22 cellular contexts compared by ENCODE assay signal in the genomic region with DNA sequence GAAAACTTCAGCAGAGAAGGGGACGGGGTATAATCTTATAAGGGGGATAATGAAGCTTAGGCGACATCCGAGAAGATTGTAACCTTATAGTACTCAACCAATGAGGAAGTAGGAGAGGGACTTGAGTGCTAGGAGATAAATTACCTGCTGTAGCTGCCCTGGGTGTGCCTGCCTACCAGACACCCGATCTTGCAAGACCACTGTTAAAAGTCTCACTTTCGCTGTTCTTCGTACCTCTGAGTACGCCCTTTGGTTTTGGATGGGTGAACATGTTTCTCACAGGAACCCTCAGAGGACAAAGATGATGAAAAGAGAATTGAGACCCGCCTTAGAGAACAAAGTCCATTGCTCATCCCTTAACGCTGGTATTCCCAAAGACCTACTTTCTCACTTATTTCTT.
"Had no signal": no experiment of that assay in that cellular context is flagged by ENCODE, and none has a peak within 500 bp of the region (broad histone marks: within the 10 kb centered on the region; RNA-seq: fewer than 3 reads in every experiment).

No MANE protein-coding gene starts in this region.

- ATAC-seq: left cardiac atrium; left lung; mucosa of descending colon; naive thymus-derived CD4-positive, alpha-beta T cell; natural killer cell treated with Interleukin-12 subunit alpha and Interleukin-12 subunit beta and Interleukin-15 and Interleukin-18, amount 100 ng/mL, for 72 hours; stimulated activated effector memory CD8-positive, alpha-beta T cell treated with anti-CD3 and anti-CD28 coated beads, Interleukin-12 subunit alpha, Interleukin-12 subunit beta, amount 100 ng/mL, for 72 hours; stimulated activated naive CD8-positive, alpha-beta T cell treated with anti-CD3 and anti-CD28 coated beads, Interleukin-15, amount 100 ng/mL, for 72 hours had no signal

- H3K36me3 Mint-ChIP-seq: naive thymus-derived CD4-positive, alpha-beta T cell; natural killer cell treated with Interleukin-12 subunit alpha and Interleukin-12 subunit beta and Interleukin-15 and Interleukin-18, amount 100 ng/mL, for 72 hours; stimulated activated effector memory CD8-positive, alpha-beta T cell treated with anti-CD3 and anti-CD28 coated beads, Interleukin-12 subunit alpha, Interleukin-12 subunit beta, amount 100 ng/mL, for 72 hours had no signal

- H3K27me3 Mint-ChIP-seq: stimulated activated naive CD8-positive, alpha-beta T cell treated with anti-CD3 and anti-CD28 coated beads, Interleukin-15, amount 100 ng/mL, for 72 hours had no signal

- H3K4me3 Mint-ChIP-seq: naive thymus-derived CD4-positive, alpha-beta T cell; natural killer cell treated with Interleukin-12 subunit alpha and Interleukin-12 subunit beta and Interleukin-15 and Interleukin-18, amount 100 ng/mL, for 72 hours; stimulated activated effector memory CD8-positive, alpha-beta T cell treated with anti-CD3 and anti-CD28 coated beads, Interleukin-12 subunit alpha, Interleukin-12 subunit beta, amount 100 ng/mL, for 72 hours; stimulated activated naive CD8-positive, alpha-beta T cell treated with anti-CD3 and anti-CD28 coated beads, Interleukin-15, amount 100 ng/mL, for 72 hours had no signal

- H3K9me3 Mint-ChIP-seq: natural killer cell treated with Interleukin-12 subunit alpha and Interleukin-12 subunit beta and Interleukin-15 and Interleukin-18, amount 100 ng/mL, for 72 hours; stimulated activated effector memory CD8-positive, alpha-beta T cell treated with anti-CD3 and anti-CD28 coated beads, Interleukin-12 subunit alpha, Interleukin-12 subunit beta, amount 100 ng/mL, for 72 hours; stimulated activated naive CD8-positive, alpha-beta T cell treated with anti-CD3 and anti-CD28 coated beads, Interleukin-15, amount 100 ng/mL, for 72 hours had no signal

- H3K27ac Mint-ChIP-seq: naive thymus-derived CD4-positive, alpha-beta T cell; natural killer cell treated with Interleukin-12 subunit alpha and Interleukin-12 subunit beta and Interleukin-15 and Interleukin-18, amount 100 ng/mL, for 72 hours; stimulated activated effector memory CD8-positive, alpha-beta T cell treated with anti-CD3 and anti-CD28 coated beads, Interleukin-12 subunit alpha, Interleukin-12 subunit beta, amount 100 ng/mL, for 72 hours had no signal

- H3K4me1 Mint-ChIP-seq: stimulated activated effector memory CD8-positive, alpha-beta T cell treated with anti-CD3 and anti-CD28 coated beads, Interleukin-12 subunit alpha, Interleukin-12 subunit beta, amount 100 ng/mL, for 72 hours; stimulated activated naive CD8-positive, alpha-beta T cell treated with anti-CD3 and anti-CD28 coated beads, Interleukin-15, amount 100 ng/mL, for 72 hours had no signal

- DNase-seq: hippocampal formation; kidney glomerular epithelial cell; left lung; midbrain; naive thymus-derived CD4-positive, alpha-beta T cell; ovary; posterior cingulate gyrus; retina; sigmoid colon; small intestine; spleen; stimulated activated CD4-positive, alpha-beta T cell treated with anti-CD3 and anti-CD28 coated beads, Interleukin-4, amount 100 ng/mL, for 24 hours; stimulated activated naive CD4-positive, alpha-beta T cell; stimulated activated naive CD8-positive, alpha-beta T cell treated with anti-CD3 and anti-CD28 coated beads, Interleukin-15, amount 100 ng/mL, for 72 hours; substantia nigra; thyroid gland; transverse colon; upper lobe of left lung had no signal
